ENCODE assay signal across 3 cellular contexts in the genomic region with DNA sequence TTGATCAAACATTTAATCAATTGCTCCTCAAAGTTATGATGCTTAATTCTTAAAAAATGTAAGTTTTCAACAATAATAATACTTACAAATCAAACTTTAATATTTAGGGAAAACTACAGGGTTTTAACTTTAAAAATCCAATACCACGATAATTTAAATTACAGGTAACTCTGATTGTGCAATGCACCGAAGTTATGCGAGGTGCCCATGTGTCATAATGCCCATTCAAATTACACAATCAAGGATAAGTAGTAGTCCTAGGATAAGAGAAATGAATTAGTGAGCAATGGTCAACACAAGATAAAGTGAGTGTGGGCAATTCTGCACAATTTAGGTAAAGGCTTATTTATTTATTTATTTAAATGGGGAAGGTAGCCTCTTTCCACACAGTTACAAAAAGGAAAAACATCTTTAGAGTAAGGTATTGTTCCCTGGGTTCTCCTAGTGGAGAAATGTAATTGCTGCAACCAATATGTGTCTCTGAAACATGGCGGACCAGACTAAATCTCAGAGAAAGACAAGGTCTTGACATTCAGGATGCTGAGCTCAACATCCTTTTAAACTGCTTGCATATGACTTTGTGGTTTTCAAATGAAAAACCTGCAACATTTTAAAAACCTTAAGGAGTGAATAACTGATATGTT.
A peak's percentile ranks its signal among the peaks of the same experiment; 100 is the strongest.
TF ChIP-seq lines count a peak whose summit lies in the region.

No MANE protein-coding gene starts in this region.

TF ChIP-seq in GM23338, 12 proteins besides CTCF, POLR2A, EP300 and RAD21:
- no peak for TF ChIP-seq POLR2AphosphoS5 (IDR thresholded peaks at IDR 0.05; ENCODE audit: low read depth)

TF ChIP-seq in H1, 55 proteins besides CTCF, POLR2A, EP300 and RAD21:
- TF ChIP-seq BACH1 (IDR thresholded peaks at IDR 0.05; ENCODE audit: low read length) (no peak), SIN3A (conservative IDR thresholded peaks at IDR 0.05 in 1 of 2, IDR thresholded peaks at IDR 0.05 in 1 of 2; ENCODE audit: low read depth in 1 of 2, low read length in 2 of 2) (no peak), CEBPB (IDR thresholded peaks at IDR 0.05; ENCODE audit: low read depth, low read length) (peak; percentile 52; the same call in 1 of the 2 replicates), YY1 (IDR thresholded peaks at IDR 0.05; ENCODE audit: low read depth, low read length) (peak; percentile 64; the same call in 1 of the 2 replicates)

TF ChIP-seq in liver, 16 proteins besides CTCF, POLR2A, EP300 and RAD21:
- no peak for TF ChIP-seq HNF4G (IDR thresholded peaks at IDR 0.05)
- TF ChIP-seq HNF4A (conservative IDR thresholded peaks at IDR 0.05): peak; percentile 12 to 27
